8 cellular contexts compared by ENCODE assay signal in genomic region chr12:98743362-98743953, GRCh38.
DNase-seq lines count a peak whose midpoint lies in the region; ATAC-seq and TF ChIP-seq lines count a peak whose summit lies in the region.

No MANE protein-coding gene starts in this region.

- TF ChIP-seq CTCF in PC-9 (conservative IDR thresholded peaks at IDR 0.05): peak; percentile 59
- peak in 53 of 56 donors; percentile 15 to 79 (median 58) for TF ChIP-seq CTCF in dorsolateral prefrontal cortex (IDR thresholded peaks at IDR 0.05 in 54 of 56, conservative IDR thresholded peaks at IDR 0.05 in 2 of 56; ENCODE audit: low read depth in 1 of 56, partially characterized antibody in 56 of 56)
- TF ChIP-seq CTCF in retinal pigment epithelial cell (conservative IDR thresholded peaks at IDR 0.05; ENCODE audit: low read depth, low read length): peak; percentile 79

- H3K9me2 ChIP-seq in PC-9 (ENCODE audit: insufficient read depth): no peaks in the 10 kb centered on the region

- H3K4me2 ChIP-seq in PC-9: no peak overlapping the region

- POLR2A ChIA-PET in PC-9 (lab: Charles Lee; ENCODE audit: unreplicated experiment): no interaction called here

- H3K27me3 ChIP-seq in PC-9 (ENCODE audit: insufficient read depth, low read depth) (peaks cover 45% of the 10 kb centered on the region), dorsolateral prefrontal cortex (no peaks in the 10 kb centered on the region), aorta (ENCODE audit: control insufficient read depth in 1 of 2, insufficient read depth in 2 of 2, low read length in 1 of 2) (no peaks in the 10 kb centered on the region)

- ATAC-seq in HG02588 (IDR thresholded peaks at IDR 0.05; ENCODE audit: unreplicated experiment) (peak; percentile 59), aorta (ENCODE audit: low FRiP score) (no peak)

- H3K9me3 ChIP-seq in PC-9 (ENCODE audit: insufficient read depth, low read depth): no peaks in the 10 kb centered on the region
- H3K9me3 ChIP-seq in aorta (ENCODE audit: control insufficient read depth, low read length): no peaks in the 10 kb centered on the region

- H3F3A ChIP-seq in PC-9 (ENCODE audit: insufficient read depth, low read depth): no peaks in the 10 kb centered on the region

- H3K4me3 ChIP-seq in PC-9: no peak overlapping the region
- H3K4me3 ChIP-seq in dorsolateral prefrontal cortex: peak overlapping the region in 6 of 59 donors; percentile 2 to 62 (median 23)
- H3K4me3 ChIP-seq in retinal pigment epithelial cell (ENCODE audit: low read length): no peak overlapping the region
- H3K4me3 ChIP-seq in aorta (ENCODE audit: low read length in 2 of 2): no peak overlapping the region

- no peaks in the 10 kb centered on the region for H4K20me1 ChIP-seq in PC-9 (ENCODE audit: insufficient read depth)

- H3K27ac ChIP-seq in PC-9: no peak overlapping the region
- H3K27ac ChIP-seq in dorsolateral prefrontal cortex: peak overlapping the region in 50 of 59 donors; percentile 2 to 93 (median 68)
- no peak overlapping the region for H3K27ac ChIP-seq in aorta (ENCODE audit: low read depth in 1 of 2, low read length in 2 of 2)

- H3K36me3 ChIP-seq in PC-9 (ENCODE audit: low read depth) (no peaks in the 10 kb centered on the region), aorta (ENCODE audit: control insufficient read depth in 1 of 2, insufficient read depth in 2 of 2, low read length in 1 of 2) (no peaks in the 10 kb centered on the region)

- CTCF ChIA-PET in PC-9 (lab: Charles Lee): no interaction called here

- H3K4me1 ChIP-seq in PC-9 (replicated peaks; ENCODE audit: insufficient read depth) (no peaks in the 10 kb centered on the region), aorta (ENCODE audit: control insufficient read depth in 1 of 2, insufficient read depth in 2 of 2, low read length in 2 of 2) (no peaks in the 10 kb centered on the region)

- WGBS in aorta, 2 donors: 77 to 78% methylated on average over 4 of the region's 4 CpGs

- DNase-seq in NCI-H1105 (lab: John Stamatoyannopoulos, UW) (peak; percentile 8), NCI-H1105 treated with DMSO at 0.1 percent for 48 hours (lab: John Stamatoyannopoulos, UW) (no peak), PC-9 (no peak), dorsolateral prefrontal cortex (peak in 2 of 10 donors; percentile 43 to 54), retinal pigment epithelial cell (ENCODE audit: low read depth) (no peak), aorta (no peak), cardiac septum (ENCODE audit: low spot score) (no peak)

- H2AFZ ChIP-seq in PC-9: no peak overlapping the region

- H3K79me2 ChIP-seq in PC-9 (ENCODE audit: low read depth): no peaks in the 10 kb centered on the region

- BruUV-seq in PC-9 (replicated peaks; lab: Mats Ljungman, UMichigan): no TSS peak

- intact Hi-C loops in PC-9 (cut with micrococcal nuclease; ENCODE audit: unreplicated experiment) (no loop called here), dorsolateral prefrontal cortex (cut with DNase I) (loop anchor here in 1 of 2 donors (10.0 kb wide), 1 partner anchor 191 kb away; no protein-coding TSS in a partner anchor), aorta (cut with DNase I) (no loop called here), cardiac septum (cut with DNase I) (no loop called here)

Comparison
In these comparisons a context has a peak if more than half of its experiments do, and no peak if none do; other contexts are left out.
1. H3K27ac ChIP-seq: peak in dorsolateral prefrontal cortex (50 of 59); none in PC-9 (single experiment) and aorta (0 of 2).
2. Peak in every context shown above with its lines, with median percentiles within 50 percentile points of each other: CTCF ChIP-seq.